8 cellular contexts compared by ENCODE assay signal in genomic region chr19:47228168-47228936, GRCh38. TPM values are rescaled to one million over a fixed set of nuclear protein-coding genes. Genes with fewer than 3 reads are reported as not detected.
DNase-seq lines count a peak whose midpoint lies in the region; ATAC-seq, FAIRE-seq and TF ChIP-seq lines count a peak whose summit lies in the region.

No MANE protein-coding gene starts in this region.

- H3K4me1 ChIP-seq in adrenal gland (replicated peaks in 1 of 2) (peaks cover 32 to 35% of the 10 kb centered on the region in 2 donors), iPS-15b (ENCODE audit: control insufficient read depth, insufficient read depth, low read length) (peaks cover 15% of the 10 kb centered on the region)

- peak overlapping the region; percentile 29 for H3K9ac ChIP-seq in iPS-15b (ENCODE audit: low read depth, low read length)

- no peak for TF ChIP-seq POLR2A in adrenal gland (IDR thresholded peaks at IDR 0.05)

- H3K27ac ChIP-seq in adrenal gland = peak overlapping the region; percentile 94 to 100 (median 99)

- 3 to 22% (median 16%) methylated on average over 13 to 50 of the region's 50 CpGs for WGBS in adrenal gland, 4 donors

- no peaks in the 10 kb centered on the region for H3K27me3 ChIP-seq in adrenal gland
- H3K27me3 ChIP-seq in iPS-15b (ENCODE audit: control insufficient read depth, insufficient read depth, low read length) = no peaks in the 10 kb centered on the region

- H3K4me3 ChIP-seq in adrenal gland (peak overlapping the region in 2 of 4 donors; percentile 32 to 96), iPS-15b (ENCODE audit: low read depth, low read length) (peak overlapping the region; percentile 80)

- intact Hi-C loops in adrenal gland (cut with DNase I) = no loop called here

- no peaks in the 10 kb centered on the region for H3K9me3 ChIP-seq in adrenal gland (replicated peaks in 1 of 3)
- H3K9me3 ChIP-seq in iPS-15b (ENCODE audit: control insufficient read depth, insufficient read depth, low read length) = no peaks in the 10 kb centered on the region

- H3K36me3 ChIP-seq in adrenal gland (replicated peaks in 1 of 2) (peaks cover 0 to 3% of the 10 kb centered on the region in 2 donors), iPS-15b (ENCODE audit: control insufficient read depth, insufficient read depth, low read length) (peaks cover 4% of the 10 kb centered on the region)

- no peak for FAIRE-seq in RCC 7860 (lab: Jason Lieb, UNC)

- TF ChIP-seq CTCF in adrenal gland (IDR thresholded peaks at IDR 0.05) = peak in 1 of 6 experiments; percentile 11

- DNase-seq in activated T-cell treated with anti-CD3 and anti-CD28 coated beads for 1 hour (ENCODE audit: low read depth) (peak; percentile 48), activated T-cell treated with anti-CD3 and anti-CD28 coated beads for 4 hours (no peak), RCC 7860 (ENCODE audit: low spot score) (peak; percentile 34), adrenal gland (peak; percentile 53 to 86 (median 74)), COLO829 (ENCODE audit: low spot score) (no peak)
- peak; percentile 37 for DNase-seq in stimulated activated CD8-positive, alpha-beta memory T cell treated with anti-CD3 and anti-CD28 coated beads, Interleukin-12 subunit alpha, Interleukin-12 subunit beta, amount 100 ng/mL, for 4 hours (ENCODE audit: low read depth)

- ATAC-seq in GM21737 (IDR thresholded peaks at IDR 0.05; ENCODE audit: unreplicated experiment) = no peak

RNA-seq across cellular contexts. Expression of gene BBC3, which starts 2.6 kb away (rescaled TPM):
- total RNA-seq in adrenal gland = 10 to 100 TPM in 4 of 8 donors, 1 to 10 TPM in 4; 1.7 to 17.9 (median 10.1) TPM
- polyA plus RNA-seq in adrenal gland = 1 to 10 TPM in 2 of 3 donors, under 1 TPM in 1; 0.27 to 8.4 (median 4.4) TPM

RNA-seq across cellular contexts. Expression of gene CCDC9, which starts 28.0 kb away (rescaled TPM):
- 10 to 100 TPM; 12.8 to 52.9 (median 32.5) TPM for total RNA-seq in adrenal gland
- polyA plus RNA-seq in adrenal gland = 10 to 100 TPM; 23.2 to 86.5 (median 31.8) TPM

RNA-seq across cellular contexts. Expression of gene INAFM1, which starts 46.3 kb away (rescaled TPM):
- 100 to 1,000 TPM in 1 of 8 donors, 10 to 100 TPM in 7; 18.1 to 183 (median 66.7) TPM for total RNA-seq in adrenal gland
- 100 to 1,000 TPM in 1 of 3 donors, 10 to 100 TPM in 1, 1 to 10 TPM in 1; 7.8 to 144 (median 62.0) TPM for polyA plus RNA-seq in adrenal gland

Comparison
In these comparisons a context has a peak if more than half of its experiments do, and no peak if none do; other contexts are left out.
1. DNase-seq: peak in activated T-cell treated with anti-CD3 and anti-CD28 coated beads for 1 hour (single experiment), RCC 7860 (single experiment), adrenal gland (7 of 7) and stimulated activated CD8-positive, alpha-beta memory T cell treated with anti-CD3 and anti-CD28 coated beads, Interleukin-12 subunit alpha, Interleukin-12 subunit beta, amount 100 ng/mL, for 4 hours (single experiment); none in activated T-cell treated with anti-CD3 and anti-CD28 coated beads for 4 hours (single experiment) and COLO829 (single experiment).